In the genomic region with DNA sequence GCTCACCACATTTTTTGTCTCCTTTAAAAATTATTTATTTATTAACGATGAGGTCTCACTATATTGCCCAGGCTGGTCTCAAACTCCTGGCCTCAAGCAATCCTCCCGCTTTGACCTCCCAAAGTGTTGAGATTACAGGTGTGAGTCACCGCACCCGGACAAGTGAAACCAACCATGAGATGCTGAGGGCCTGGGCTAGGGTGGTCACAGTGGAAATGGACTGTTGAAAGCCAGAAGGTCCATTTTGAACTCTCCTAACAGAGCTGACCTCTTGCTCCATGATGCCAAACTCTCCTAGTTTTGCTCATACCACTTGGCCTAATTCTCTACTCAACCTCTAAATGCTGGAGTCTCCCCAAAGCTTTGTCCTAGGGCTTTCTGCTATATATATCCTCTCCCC, we compare ENCODE assay signal across 11 cellular contexts.
DNase-seq lines count a peak whose midpoint lies in the region; ATAC-seq and TF ChIP-seq lines count a peak whose summit lies in the region.
"Had no signal": no experiment of that assay in that cellular context is flagged by ENCODE, and none has a peak within 500 bp of the region (broad histone marks: within the 10 kb centered on the region; RNA-seq: fewer than 3 reads in every experiment).

No MANE protein-coding gene starts in this region.

- H3K36me3 ChIP-seq in spleen = no peaks in the 10 kb centered on the region
- H3K36me3 ChIP-seq in aorta (ENCODE audit: control insufficient read depth in 1 of 2, insufficient read depth in 2 of 2, low read length in 1 of 2) = no peaks in the 10 kb centered on the region
- H3K36me3 ChIP-seq: esophagus squamous epithelium had no signal

- intact Hi-C loops in activated CD4-positive, alpha-beta T cell treated with anti-CD3 and anti-CD28 coated beads, Interleukin-2, amount 10 ng/mL, durations not matched to agents 24 days and 14 days (cut with micrococcal nuclease) = no loop called here
- intact Hi-C loops in spleen (cut with DNase I; ENCODE audit: low total_unique reads) (loop anchor here (10.0 kb wide), 2 partner anchors 52 to 98 kb away; no protein-coding TSS in a partner anchor), aorta (cut with DNase I) (loop anchor here in 1 of 2 donors (10.0 kb wide), 1 partner anchor 278 kb away; no protein-coding TSS in a partner anchor)

- H3K4me3 ChIP-seq in spleen (peak overlapping the region in 1 of 8 donors; percentile 14), aorta (ENCODE audit: low read length in 2 of 2) (no peak overlapping the region)
- H3K4me3 ChIP-seq: A549, esophagus squamous epithelium had no signal

- H3K4me3 Mint-ChIP-seq in activated CD4-positive, alpha-beta T cell treated with anti-CD3 and anti-CD28 coated beads, Interleukin-2, amount 10 ng/mL, durations not matched to agents 24 days and 14 days = peak overlapping the region; percentile 32
- peak overlapping the region; percentile 70 for H3K4me3 Mint-ChIP-seq in activated naive CD8-positive, alpha-beta T cell treated with anti-CD3 and anti-CD28 coated beads, Interleukin-2, amount 10 ng/mL, durations not matched to agents 7 days and 5 days

- DNase-seq in activated CD4-positive, alpha-beta T cell treated with anti-CD3 and anti-CD28 coated beads, Interleukin-2, amount 10 ng/mL, durations not matched to agents 24 days and 14 days = no peak
- DNase-seq in activated CD4-positive, alpha-beta T cell treated with anti-CD3 and anti-CD28 coated beads for 4 hours = no peak
- DNase-seq in activated naive CD8-positive, alpha-beta T cell treated with anti-CD3 and anti-CD28 coated beads, Interleukin-2, amount 10 ng/mL, durations not matched to agents 7 days and 5 days = no peak
- DNase-seq in spleen = no peak
- DNase-seq in AG08396 (ENCODE audit: low spot score) = no peak
- no peak for DNase-seq in aorta
- DNase-seq: esophagus squamous epithelium, kidney had no signal

- H3K9me3 ChIP-seq in spleen (no peaks in the 10 kb centered on the region), aorta (ENCODE audit: control insufficient read depth, low read length) (no peaks in the 10 kb centered on the region)
- H3K9me3 ChIP-seq: A549, esophagus squamous epithelium had no signal

- H3K27ac ChIP-seq in spleen = peak overlapping the region; percentile 63 to 99 (median 92)
- no peak overlapping the region for H3K27ac ChIP-seq in aorta (ENCODE audit: low read depth in 1 of 2, low read length in 2 of 2)
- H3K27ac ChIP-seq: A549 had no signal

- no peak for TF ChIP-seq CTCF in spleen (IDR thresholded peaks at IDR 0.05 in 8 of 11, conservative IDR thresholded peaks at IDR 0.05 in 3 of 11)

- POLR2A ChIA-PET in activated naive CD8-positive, alpha-beta T cell treated with anti-CD3 and anti-CD28 coated beads, Interleukin-2, amount 10 ng/mL, durations not matched to agents 7 days and 5 days (lab: Charles Lee) = interaction anchor here (0.6 to 1.6 kb wide), 3 partner anchors 15 to 207 kb away, joined by 3 to 6 read pairs (median 5); no protein-coding TSS in a partner anchor

- H3K4me1 ChIP-seq in spleen (peaks cover 52 to 91% (median 83%) of the 10 kb centered on the region in 6 donors), aorta (ENCODE audit: control insufficient read depth in 1 of 2, insufficient read depth in 2 of 2, low read length in 2 of 2) (peaks cover 0 to 5% of the 10 kb centered on the region in 2 donors)

- no peaks in the 10 kb centered on the region for H3K27me3 Mint-ChIP-seq in activated CD4-positive, alpha-beta T cell treated with anti-CD3 and anti-CD28 coated beads, Interleukin-2, amount 10 ng/mL, durations not matched to agents 24 days and 14 days
- no peaks in the 10 kb centered on the region for H3K27me3 Mint-ChIP-seq in activated naive CD8-positive, alpha-beta T cell treated with anti-CD3 and anti-CD28 coated beads, Interleukin-2, amount 10 ng/mL, durations not matched to agents 7 days and 5 days

- peak; percentile 3 for ATAC-seq in HG03097 (IDR thresholded peaks at IDR 0.05; ENCODE audit: low FRiP score, unreplicated experiment)
- no peak for ATAC-seq in activated naive CD8-positive, alpha-beta T cell treated with anti-CD3 and anti-CD28 coated beads, Interleukin-2, amount 10 ng/mL, durations not matched to agents 7 days and 5 days (ENCODE audit: low read depth)
- no peak for ATAC-seq in aorta (ENCODE audit: low FRiP score)
- ATAC-seq in HG02870 (IDR thresholded peaks at IDR 0.05; ENCODE audit: unreplicated experiment) = no peak
- ATAC-seq: A549 had no signal

- peak overlapping the region; percentile 48 for H3K27ac Mint-ChIP-seq in activated CD4-positive, alpha-beta T cell treated with anti-CD3 and anti-CD28 coated beads, Interleukin-2, amount 10 ng/mL, durations not matched to agents 24 days and 14 days
- peak overlapping the region; percentile 78 for H3K27ac Mint-ChIP-seq in activated naive CD8-positive, alpha-beta T cell treated with anti-CD3 and anti-CD28 coated beads, Interleukin-2, amount 10 ng/mL, durations not matched to agents 7 days and 5 days

- WGBS in spleen, 5 donors = 81 to 86% (median 84%) methylated on average over 4 of the region's 4 CpGs
- 95 to 96% methylated on average over 4 of the region's 4 CpGs for WGBS in aorta, 2 donors

- H3K9me3 Mint-ChIP-seq in activated CD4-positive, alpha-beta T cell treated with anti-CD3 and anti-CD28 coated beads, Interleukin-2, amount 10 ng/mL, durations not matched to agents 24 days and 14 days = no peaks in the 10 kb centered on the region
- no peaks in the 10 kb centered on the region for H3K9me3 Mint-ChIP-seq in activated naive CD8-positive, alpha-beta T cell treated with anti-CD3 and anti-CD28 coated beads, Interleukin-2, amount 10 ng/mL, durations not matched to agents 7 days and 5 days

- no peak for TF ChIP-seq POLR2A in spleen (IDR thresholded peaks at IDR 0.05)

- peaks cover 23% of the 10 kb centered on the region for H3K36me3 Mint-ChIP-seq in activated CD4-positive, alpha-beta T cell treated with anti-CD3 and anti-CD28 coated beads, Interleukin-2, amount 10 ng/mL, durations not matched to agents 24 days and 14 days (ENCODE audit: low read depth)
- H3K36me3 Mint-ChIP-seq in activated naive CD8-positive, alpha-beta T cell treated with anti-CD3 and anti-CD28 coated beads, Interleukin-2, amount 10 ng/mL, durations not matched to agents 7 days and 5 days = peaks cover 8% of the 10 kb centered on the region

- H3K4me1 Mint-ChIP-seq in activated CD4-positive, alpha-beta T cell treated with anti-CD3 and anti-CD28 coated beads, Interleukin-2, amount 10 ng/mL, durations not matched to agents 24 days and 14 days = peaks cover 68% of the 10 kb centered on the region
- H3K4me1 Mint-ChIP-seq in activated naive CD8-positive, alpha-beta T cell treated with anti-CD3 and anti-CD28 coated beads, Interleukin-2, amount 10 ng/mL, durations not matched to agents 7 days and 5 days = peaks cover 65% of the 10 kb centered on the region

- H3K27me3 ChIP-seq in spleen (replicated peaks in 1 of 7) (no peaks in the 10 kb centered on the region), aorta (ENCODE audit: control insufficient read depth in 1 of 2, insufficient read depth in 2 of 2, low read length in 1 of 2) (no peaks in the 10 kb centered on the region)
- H3K27me3 ChIP-seq: esophagus squamous epithelium had no signal

Comparison
In these comparisons a context has a peak if more than half of its experiments do, and no peak if none do; other contexts are left out.
1. H3K27ac ChIP-seq: peak in spleen (8 of 8); none in aorta (0 of 2).